ENCODE assay signal across 11 cellular contexts in the genomic region with DNA sequence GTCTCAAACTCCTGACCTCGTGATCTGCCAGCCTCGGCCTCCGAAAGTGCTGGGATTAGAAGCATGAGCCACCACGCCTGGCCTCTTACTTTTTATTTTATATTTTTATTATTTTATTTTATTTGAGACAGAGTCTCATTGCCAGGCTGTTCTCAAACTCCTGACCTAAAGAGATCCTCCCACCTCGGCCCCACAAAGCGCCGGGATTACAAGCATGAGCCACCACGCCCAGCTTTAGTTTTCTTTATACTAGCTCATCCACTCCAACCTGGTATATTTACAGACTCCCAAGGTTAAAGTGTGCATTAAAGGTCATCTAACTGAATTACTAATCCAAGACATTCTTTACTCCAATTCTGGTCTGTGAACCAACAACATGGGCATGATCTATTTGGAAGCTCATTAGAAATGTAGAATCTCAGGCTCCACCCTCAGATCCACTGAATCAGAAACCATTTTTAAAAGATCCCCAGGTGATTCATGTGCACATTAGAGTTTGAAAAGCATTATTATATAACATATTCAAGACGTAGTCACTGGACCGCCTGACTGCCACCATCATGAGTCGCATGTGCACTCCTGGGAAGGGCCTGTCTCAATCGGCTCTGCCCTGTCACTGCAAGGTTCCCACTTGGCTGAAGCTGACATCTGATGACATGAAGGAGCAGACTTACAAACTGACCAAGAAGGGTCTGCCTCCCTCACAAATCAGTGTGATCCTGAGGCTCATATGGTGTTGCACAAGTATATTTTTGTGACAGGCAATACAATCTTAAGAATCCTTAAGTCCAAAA. TPM values are rescaled to one million over a fixed set of nuclear protein-coding genes. Genes with fewer than 3 reads are reported as not detected.
DNase-seq lines count a peak whose midpoint lies in the region; ATAC-seq, FAIRE-seq and TF ChIP-seq lines count a peak whose summit lies in the region.
"Had no signal": no experiment of that assay in that cellular context is flagged by ENCODE, and none has a peak within 500 bp of the region (broad histone marks: within the 10 kb centered on the region; RNA-seq: fewer than 3 reads in every experiment).

No MANE protein-coding gene starts in this region.

- H3K36me3 Mint-ChIP-seq in central memory CD8-positive, alpha-beta T cell (ENCODE audit: insufficient read depth), result peaks cover 11% of the 10 kb centered on the region
- H3K36me3 Mint-ChIP-seq in activated CD8-positive, alpha-beta memory T cell treated with anti-CD3 and anti-CD28 coated beads, Interleukin-2, amount 10 ng/mL, durations not matched to agents 7 days and 5 days, result peaks cover 2% of the 10 kb centered on the region

- H3K27ac Mint-ChIP-seq in central memory CD8-positive, alpha-beta T cell (ENCODE audit: low read depth), result peak overlapping the region; percentile 46
- H3K27ac Mint-ChIP-seq in activated CD8-positive, alpha-beta memory T cell treated with anti-CD3 and anti-CD28 coated beads, Interleukin-2, amount 10 ng/mL, durations not matched to agents 7 days and 5 days, result no peak overlapping the region
- H3K27ac Mint-ChIP-seq: CD8-positive, alpha-beta T cell had no signal

- peak; percentile 46 for DNase-seq in AG08395 (ENCODE audit: low spot score)
- peak; percentile 39 for DNase-seq in LHCN-M2 (ENCODE audit: low read depth)
- DNase-seq in central memory CD8-positive, alpha-beta T cell (ENCODE audit: low spot score in 2 of 2), result no peak
- no peak for DNase-seq in omental fat pad (ENCODE audit: low spot score)
- no peak for DNase-seq in GM19239 (ENCODE audit: insufficient read length, low spot score)
- no peak for DNase-seq in GM19240 (ENCODE audit: insufficient read length, low spot score)
- DNase-seq in activated CD8-positive, alpha-beta memory T cell treated with anti-CD3 and anti-CD28 coated beads, Interleukin-2, amount 10 ng/mL, durations not matched to agents 7 days and 5 days, result no peak
- DNase-seq: CD8-positive, alpha-beta T cell; NK-92 treated with Interleukin-12 subunit alpha and Interleukin-12 subunit beta, amount 100 ng/mL, for 24 hours; stimulated activated CD4-positive, alpha-beta T cell treated with anti-CD3 and anti-CD28 coated beads, Interleukin-4, amount 100 ng/mL, for 1 hour had no signal

- no peak for ATAC-seq in central memory CD8-positive, alpha-beta T cell (replicated peaks; ENCODE audit: extremely low read depth, poor library complexity, severe bottlenecking)
- ATAC-seq in omental fat pad (ENCODE audit: low FRiP score), result peak; percentile 62
- ATAC-seq in GM21447 (IDR thresholded peaks at IDR 0.05; ENCODE audit: unreplicated experiment), result no peak
- ATAC-seq in activated CD8-positive, alpha-beta memory T cell treated with anti-CD3 and anti-CD28 coated beads, Interleukin-2, amount 10 ng/mL, durations not matched to agents 7 days and 5 days, result no peak
- ATAC-seq: CD8-positive, alpha-beta T cell had no signal

- H3K4me1 Mint-ChIP-seq in central memory CD8-positive, alpha-beta T cell, result peaks cover 42% of the 10 kb centered on the region
- peaks cover 7% of the 10 kb centered on the region for H3K4me1 Mint-ChIP-seq in activated CD8-positive, alpha-beta memory T cell treated with anti-CD3 and anti-CD28 coated beads, Interleukin-2, amount 10 ng/mL, durations not matched to agents 7 days and 5 days

- TF ChIP-seq CTCF in omental fat pad (IDR thresholded peaks at IDR 0.05), result no peak

- CTCF ChIA-PET in activated CD8-positive, alpha-beta memory T cell treated with anti-CD3 and anti-CD28 coated beads, Interleukin-2, amount 10 ng/mL, durations not matched to agents 7 days and 5 days (lab: Charles Lee), result interaction anchor here (0.7 to 1.3 kb wide), 2 partner anchors 76 to 133 kb away, joined by 3 to 4 read pairs; no protein-coding TSS in a partner anchor

- FAIRE-seq in GM19239 (lab: Jason Lieb, UNC), result no peak

- H3K4me3 Mint-ChIP-seq in central memory CD8-positive, alpha-beta T cell, result no peak overlapping the region
- no peak overlapping the region for H3K4me3 Mint-ChIP-seq in activated CD8-positive, alpha-beta memory T cell treated with anti-CD3 and anti-CD28 coated beads, Interleukin-2, amount 10 ng/mL, durations not matched to agents 7 days and 5 days
- H3K4me3 Mint-ChIP-seq: CD8-positive, alpha-beta T cell had no signal

- no peaks in the 10 kb centered on the region for H3K27me3 Mint-ChIP-seq in central memory CD8-positive, alpha-beta T cell
- H3K27me3 Mint-ChIP-seq in activated CD8-positive, alpha-beta memory T cell treated with anti-CD3 and anti-CD28 coated beads, Interleukin-2, amount 10 ng/mL, durations not matched to agents 7 days and 5 days, result no peaks in the 10 kb centered on the region

- H3K9me3 Mint-ChIP-seq in central memory CD8-positive, alpha-beta T cell, result no peaks in the 10 kb centered on the region
- no peaks in the 10 kb centered on the region for H3K9me3 Mint-ChIP-seq in activated CD8-positive, alpha-beta memory T cell treated with anti-CD3 and anti-CD28 coated beads, Interleukin-2, amount 10 ng/mL, durations not matched to agents 7 days and 5 days (ENCODE audit: low read depth)
- H3K9me3 Mint-ChIP-seq: CD8-positive, alpha-beta T cell had no signal

RNA-seq across cellular contexts. Expression of a gene that starts 26.6 kb away (rescaled TPM):
- 5.8 and 6.4 TPM in 2 replicates for total RNA-seq in LHCN-M2 (2014; rRNA removed)
- 1.2 TPM for polyA plus RNA-seq in LHCN-M2 (2012)
- total RNA-seq in omental fat pad, result 10 to 100 TPM; 17.1 to 45.4 (median 22.9) TPM
- 10 to 100 TPM; 18.2 to 26.8 TPM for total RNA-seq in activated CD8-positive, alpha-beta memory T cell treated with anti-CD3 and anti-CD28 coated beads, Interleukin-2, amount 10 ng/mL, durations not matched to agents 7 days and 5 days

RNA-seq across cellular contexts. Expression of a gene that starts 39.9 kb away (rescaled TPM):
- total RNA-seq in LHCN-M2 (2014; rRNA removed) (16.7 and 19.3 TPM in 2 replicates), omental fat pad (10 to 100 TPM in 3 of 4 donors, 1 to 10 TPM in 1; 8.4 to 16.1 (median 13.5) TPM)
- 6.7 TPM for polyA plus RNA-seq in LHCN-M2 (2012)
- total RNA-seq in activated CD8-positive, alpha-beta memory T cell treated with anti-CD3 and anti-CD28 coated beads, Interleukin-2, amount 10 ng/mL, durations not matched to agents 7 days and 5 days, result 10 to 100 TPM; 10.5 to 13.1 TPM

Comparison
In these comparisons a context has a peak if more than half of its experiments do, and no peak if none do; other contexts are left out.
1. DNase-seq: peak in AG08395 (single experiment) and LHCN-M2 (single experiment); none in central memory CD8-positive, alpha-beta T cell (0 of 2), omental fat pad (single experiment), GM19239 (single experiment), GM19240 (single experiment) and activated CD8-positive, alpha-beta memory T cell treated with anti-CD3 and anti-CD28 coated beads, Interleukin-2, amount 10 ng/mL, durations not matched to agents 7 days and 5 days (single experiment).